In genomic region chr7:129216821-129217416, GRCh38 we compare ENCODE assay signal across 5 cellular contexts. TPM values are rescaled to one million over a fixed set of nuclear protein-coding genes. Genes with fewer than 3 reads are reported as not detected.
"Had no signal": no experiment of that assay in that cellular context is flagged by ENCODE, and none has a peak within 500 bp of the region (broad histone marks: within the 10 kb centered on the region; RNA-seq: fewer than 3 reads in every experiment).

No MANE protein-coding gene starts in this region.

RNA-seq across cellular contexts. Expression of gene SMO, which starts 28.5 kb away (rescaled TPM):
- total RNA-seq: activated CD4-positive, alpha-beta memory T cell treated with anti-CD3 and anti-CD28 coated beads, Interleukin-2, amount 10 ng/mL, durations not matched to agents 7 days and 5 days; activated CD4-positive, alpha-beta T cell treated with anti-CD3 and anti-CD28 coated beads, Interleukin-2, amount 10 ng/mL, durations not matched to agents 7 days and 5 days; activated CD8-positive, alpha-beta T cell treated with anti-CD3 and anti-CD28 coated beads, Interleukin-2, amount 10 ng/mL, durations not matched to agents 7 days and 5 days; T-helper 1 cell treated with Interleukin-12 subunit alpha and Interleukin-12 subunit beta and Interleukin-4 antibody, amounts not matched to agents 30 ng/mL and 1 ng/mL, for 36 hours; T-helper 17 cell had no signal
